In genomic region chr7:133139350-133139749, GRCh38 we compare ENCODE assay signal across 8 cellular contexts. TPM values are rescaled to one million over a fixed set of nuclear protein-coding genes. Genes with fewer than 3 reads are reported as not detected.
DNase-seq lines count a peak whose midpoint lies in the region; ATAC-seq, FAIRE-seq and TF ChIP-seq lines count a peak whose summit lies in the region.

No MANE protein-coding gene starts in this region.

- POLR2A ChIA-PET in GM12878 (lab: Charles Lee) = no interaction called here

- H3K9me2 ChIP-seq in DOHH2 (replicated peaks; ENCODE audit: control insufficient read depth, low read length) = no peaks in the 10 kb centered on the region

- H3K9me3 ChIP-seq in DOHH2 (ENCODE audit: control insufficient read depth, insufficient read depth, low read length) (no peaks in the 10 kb centered on the region), GM12878 (replicated peaks; ENCODE audit: control insufficient read depth, insufficient read depth, low read length) (no peaks in the 10 kb centered on the region)

- peak; percentile 27 for DNase-seq in Jurkat, Clone E6-1 (ENCODE audit: low read depth, low spot score)
- DNase-seq in GM12878 (ENCODE audit: low read depth, low spot score) = no peak
- no peak for DNase-seq in left lobe of liver (ENCODE audit: low spot score)
- DNase-seq in immature natural killer cell = no peak
- DNase-seq in C1 segment of cervical spinal cord (lab: John Stamatoyannopoulos, UW) = no peak
- DNase-seq in NCI-H1092 treated with DMSO at 0.1 percent for 48 hours (lab: John Stamatoyannopoulos, UW) = no peak
- no peak for DNase-seq in stimulated activated CD4-positive, alpha-beta T cell treated with anti-CD3 and anti-CD28 coated beads, Interleukin-4, amount 100 ng/mL, for 1 hour

- no peaks in the 10 kb centered on the region for H3K4me1 ChIP-seq in DOHH2 (ENCODE audit: control insufficient read depth, low read length)
- no peaks in the 10 kb centered on the region for H3K4me1 ChIP-seq in GM12878 (ENCODE audit: control insufficient read depth, insufficient read depth, low read length)

- FAIRE-seq in GM12878 (lab: Jason Lieb, UNC) = no peak

- no peak overlapping the region for H3K9ac ChIP-seq in GM12878 (ENCODE audit: control insufficient read depth, insufficient read depth, low read length)

- no peak overlapping the region for H3K27ac Mint-ChIP-seq in immature natural killer cell

- peaks cover 0 to 2% of the 10 kb centered on the region in 2 donors for H3K4me1 Mint-ChIP-seq in immature natural killer cell

- CTCF ChIA-PET in GM12878 (lab: Yijun Ruan, JAX) = no interaction called here

- ATAC-seq in GM12878 = no peak
- ATAC-seq in left lobe of liver = peak; percentile 76

- intact Hi-C loops in GM12878 (cut with micrococcal nuclease; ENCODE audit: unreplicated experiment) = no loop called here

- H3K79me2 ChIP-seq in DOHH2 (ENCODE audit: control insufficient read depth, low read length) (no peaks in the 10 kb centered on the region), GM12878 (ENCODE audit: control insufficient read depth, insufficient read depth, low read length) (no peaks in the 10 kb centered on the region)

- peaks cover 21% of the 10 kb centered on the region for H3K27me3 ChIP-seq in DOHH2 (ENCODE audit: control insufficient read depth, low read length)
- peaks cover 0 to 5% of the 10 kb centered on the region in 2 experiments; a peak in 1 of 4 replicates for H3K27me3 ChIP-seq in GM12878 (replicated peaks in 1 of 2; ENCODE audit: control insufficient read depth in 2 of 2, insufficient read depth in 2 of 2, low read length in 1 of 2)

- TF ChIP-seq POLR2A in GM12878 (IDR thresholded peaks at IDR 0.05; ENCODE audit: low read depth, low read length) = no peak

- BruUV-seq in GM12878 (replicated peaks; lab: Mats Ljungman, UMichigan) = no TSS peak

- H4K20me1 ChIP-seq in DOHH2 (ENCODE audit: control insufficient read depth, insufficient read depth, low read depth, low read length) (no peaks in the 10 kb centered on the region), GM12878 (ENCODE audit: control insufficient read depth, insufficient read depth) (no peaks in the 10 kb centered on the region)

- 49% methylated on average over 4 of the region's 4 CpGs for WGBS in GM12878 (ENCODE audit: insufficient coverage, insufficient replicate concordance, low lambda C conversion rate, missing lambda C conversion rate)

- no peak overlapping the region for H3K4me3 Mint-ChIP-seq in immature natural killer cell

- H3K27ac ChIP-seq in DOHH2 (ENCODE audit: low read depth, low read length) (no peak overlapping the region), GM12878 (ENCODE audit: control insufficient read depth, insufficient read depth) (no peak overlapping the region)

- H3K36me3 ChIP-seq in DOHH2 (ENCODE audit: control insufficient read depth, low read length) = no peaks in the 10 kb centered on the region
- no peaks in the 10 kb centered on the region for H3K36me3 ChIP-seq in GM12878 (ENCODE audit: control insufficient read depth in 2 of 2, insufficient read depth in 2 of 2, low read length in 1 of 2)

- TF ChIP-seq RAD21 in GM12878 (IDR thresholded peaks at IDR 0.05; ENCODE audit: insufficient read depth, low read depth, low read length) = peak; percentile 19; the same call in 1 of the 2 replicates

- H3K27me3 Mint-ChIP-seq in immature natural killer cell (ENCODE audit: low read depth in 3 of 3) = peaks cover 2 to 9% (median 4%) of the 10 kb centered on the region in 3 donors

- H3F3A ChIP-seq in DOHH2 (ENCODE audit: control insufficient read depth, insufficient read depth) = no peaks in the 10 kb centered on the region

- H3K4me2 ChIP-seq in DOHH2 (ENCODE audit: low read length) (no peak overlapping the region), GM12878 (ENCODE audit: control insufficient read depth, insufficient read depth) (no peak overlapping the region)

- H2AFZ ChIP-seq in GM12878 (ENCODE audit: control insufficient read depth, low read depth, low read length) = no peak overlapping the region

- SMC1A ChIA-PET in GM12878 (lab: Charles Lee; ENCODE audit: uncharacterized antibody, unreplicated experiment) = interaction anchor here (0.7 to 1.1 kb wide), 3 partner anchors 13 to 289 kb away, joined by 3 to 4 read pairs (median 3); no protein-coding TSS in a partner anchor

- H3K4me3 ChIP-seq in DOHH2 (ENCODE audit: low read length) (no peak overlapping the region), GM12878 (no peak overlapping the region)
- H3K4me3 ChIP-seq in Jurkat, Clone E6-1 (ENCODE audit: low read length) = no peak overlapping the region

- in situ Hi-C loops in GM12878 (cut with MboI) = no loop called here

- RAD21 ChIA-PET in GM12878 (lab: Charles Lee; ENCODE audit: unreplicated experiment) = no interaction called here

- TF ChIP-seq EP300 in GM12878 (IDR thresholded peaks at IDR 0.05; ENCODE audit: borderline replicate concordance in 1 of 2, control insufficient read depth in 1 of 2, low read depth in 2 of 2, low read length in 2 of 2) = no peak

- no peaks in the 10 kb centered on the region for H3K36me3 Mint-ChIP-seq in immature natural killer cell

- TF ChIP-seq CTCF in DOHH2 (IDR thresholded peaks at IDR 0.05; ENCODE audit: low read depth, low read length, poor library complexity, severe bottlenecking) (peak; percentile 36), GM12878 (IDR thresholded peaks at IDR 0.05 in 2 of 3, conservative IDR thresholded peaks at IDR 0.05 in 1 of 3; ENCODE audit: control insufficient read depth in 2 of 3, extremely low read depth in 1 of 3, insufficient read depth in 1 of 3, low read depth in 3 of 3, low read length in 3 of 3) (peak in 2 of 3 experiments; percentile 13 to 25; a peak in 2 of 6 replicates)

- H3K9me3 Mint-ChIP-seq in immature natural killer cell = no peaks in the 10 kb centered on the region

TF ChIP-seq in GM12878, 131 proteins besides CTCF, POLR2A, EP300 and RAD21:
- TF ChIP-seq REST (IDR thresholded peaks at IDR 0.05; ENCODE audit: low read depth, low read length) (peak; percentile 73; the same call in 1 of the 2 replicates), EGR1 (IDR thresholded peaks at IDR 0.05; ENCODE audit: borderline replicate concordance in 1 of 2, low read depth in 2 of 2, low read length in 2 of 2) (no peak), SMC3 (IDR thresholded peaks at IDR 0.05; ENCODE audit: borderline replicate concordance, low read length) (peak; percentile 3; the same call in 1 of the 2 replicates)
TF ChIP-seq in GM12878: peak in this region for 2.

RNA-seq across cellular contexts. Expression of gene CHCHD3, which starts 57.5 kb away (rescaled TPM):
- 110 TPM for polyA plus RNA-seq in Jurkat, Clone E6-1 (2012; ENCODE audit: insufficient read depth, insufficient read length)
- total RNA-seq in GM12878 (2013; cell fraction: nucleolus; rRNA removed) = 109 TPM in 2 replicates
- total RNA-seq in GM12878 (2014; rRNA removed) (97.5 and 118 TPM in 2 replicates), GM12878 (2014; rRNA removed; fragmentation: Illumina TruSeq; extraction: Trizol) (114 and 118 TPM in 2 replicates), GM12878 (2021) (89.3 and 95.0 TPM in 2 replicates), left lobe of liver (20.5 TPM)
- polyA plus RNA-seq in GM12878 (2011; ENCODE audit: low read depth) = 39.9 TPM
- polyA plus RNA-seq in GM12878 (2011; rRNA removed) (84.9 and 107 TPM in 2 replicates), GM12878 (2014; fragmentation: Illumina TruSeq; extraction: Trizol) (134 and 156 TPM in 2 replicates), GM12878 (2014; fragmentation: Nextera tagmentation; extraction: Ambion mirVana) (10 to 100 TPM; 38.3 to 66.1 TPM), GM12878 (2014; rRNA removed) (73.7 and 80.0 TPM in 2 replicates), GM12878 (2016; fragmentation: Nextera tagmentation; extraction: Ambion mirVana) (100 to 1,000 TPM; 174 to 178 TPM), immature natural killer cell (10 to 100 TPM; 57.8 to 65.9 (median 61.4) TPM)
- 49.9 and 53.6 TPM in 2 replicates for polyA plus RNA-seq in GM12878 (2011; cell fraction: cytosol; rRNA removed)
- 36.8 and 39.3 TPM in 2 replicates for polyA plus RNA-seq in GM12878 (2011; cell fraction: nucleus; rRNA removed)
- polyA plus RNA-seq in GM12878 (2012) = 47.7 and 55.7 TPM in 2 replicates
- polyA minus RNA-seq in GM12878 (2011; rRNA and poly(A)+ RNA removed) = 53.9 and 77.6 TPM in 2 replicates
- 41.8 and 48.0 TPM in 2 replicates for polyA minus RNA-seq in GM12878 (2011; cell fraction: cytosol; rRNA and poly(A)+ RNA removed)
- 39.8 and 80.8 TPM in 2 replicates for polyA minus RNA-seq in GM12878 (2011; cell fraction: nucleus; rRNA and poly(A)+ RNA removed)
